Comparison of ENCODE assay signal across 1 cellular context in the genomic region with DNA sequence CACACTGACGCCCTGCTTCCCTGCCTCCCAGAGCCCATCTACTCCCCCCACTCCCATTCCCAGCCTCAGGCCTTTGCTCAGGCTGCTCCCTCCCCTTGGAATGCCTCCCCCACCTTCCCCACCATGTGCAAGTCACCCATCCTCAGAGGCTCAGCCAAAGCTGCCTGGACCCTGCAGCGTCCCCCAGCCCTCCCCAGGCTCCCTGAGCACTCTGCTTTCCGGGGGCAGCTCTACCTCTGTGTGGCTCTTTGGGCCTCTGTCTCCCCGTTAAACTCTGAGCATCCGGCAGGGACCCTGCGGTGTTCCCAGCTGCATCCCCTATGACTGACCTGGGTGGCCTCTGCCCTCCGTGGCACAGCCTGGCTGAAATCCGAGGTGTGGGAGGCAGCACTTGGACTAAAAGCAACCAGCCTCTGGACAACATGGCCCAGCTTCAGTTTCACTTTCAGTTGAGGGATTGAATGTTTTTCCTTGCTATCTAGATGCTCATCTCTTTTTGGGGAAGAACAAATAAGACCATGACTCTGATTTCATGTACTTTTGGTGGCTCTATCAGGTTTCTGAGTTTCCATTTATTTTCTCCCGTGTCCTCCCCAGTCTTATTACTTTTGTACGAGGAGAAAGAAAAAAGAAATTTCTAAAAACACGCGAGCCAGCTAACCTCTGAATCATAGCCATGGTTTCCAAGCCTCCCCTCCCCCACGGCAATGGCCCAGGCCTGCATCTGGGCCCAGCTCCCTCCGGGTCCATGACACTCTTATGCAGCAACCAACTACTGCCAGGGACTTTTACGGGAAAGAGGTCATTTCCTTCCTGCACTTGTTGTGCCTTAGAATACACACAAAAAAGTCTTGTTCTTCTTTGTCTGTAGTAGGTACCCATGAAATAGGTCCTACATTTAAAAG.
TF ChIP-seq lines count a peak whose summit lies in the region.

No MANE protein-coding gene starts in this region.

TF ChIP-seq in K562, 482 proteins besides CTCF, POLR2A, EP300 and RAD21 (continued from another document and continues in another):
- TF ChIP-seq, protein P1, sequence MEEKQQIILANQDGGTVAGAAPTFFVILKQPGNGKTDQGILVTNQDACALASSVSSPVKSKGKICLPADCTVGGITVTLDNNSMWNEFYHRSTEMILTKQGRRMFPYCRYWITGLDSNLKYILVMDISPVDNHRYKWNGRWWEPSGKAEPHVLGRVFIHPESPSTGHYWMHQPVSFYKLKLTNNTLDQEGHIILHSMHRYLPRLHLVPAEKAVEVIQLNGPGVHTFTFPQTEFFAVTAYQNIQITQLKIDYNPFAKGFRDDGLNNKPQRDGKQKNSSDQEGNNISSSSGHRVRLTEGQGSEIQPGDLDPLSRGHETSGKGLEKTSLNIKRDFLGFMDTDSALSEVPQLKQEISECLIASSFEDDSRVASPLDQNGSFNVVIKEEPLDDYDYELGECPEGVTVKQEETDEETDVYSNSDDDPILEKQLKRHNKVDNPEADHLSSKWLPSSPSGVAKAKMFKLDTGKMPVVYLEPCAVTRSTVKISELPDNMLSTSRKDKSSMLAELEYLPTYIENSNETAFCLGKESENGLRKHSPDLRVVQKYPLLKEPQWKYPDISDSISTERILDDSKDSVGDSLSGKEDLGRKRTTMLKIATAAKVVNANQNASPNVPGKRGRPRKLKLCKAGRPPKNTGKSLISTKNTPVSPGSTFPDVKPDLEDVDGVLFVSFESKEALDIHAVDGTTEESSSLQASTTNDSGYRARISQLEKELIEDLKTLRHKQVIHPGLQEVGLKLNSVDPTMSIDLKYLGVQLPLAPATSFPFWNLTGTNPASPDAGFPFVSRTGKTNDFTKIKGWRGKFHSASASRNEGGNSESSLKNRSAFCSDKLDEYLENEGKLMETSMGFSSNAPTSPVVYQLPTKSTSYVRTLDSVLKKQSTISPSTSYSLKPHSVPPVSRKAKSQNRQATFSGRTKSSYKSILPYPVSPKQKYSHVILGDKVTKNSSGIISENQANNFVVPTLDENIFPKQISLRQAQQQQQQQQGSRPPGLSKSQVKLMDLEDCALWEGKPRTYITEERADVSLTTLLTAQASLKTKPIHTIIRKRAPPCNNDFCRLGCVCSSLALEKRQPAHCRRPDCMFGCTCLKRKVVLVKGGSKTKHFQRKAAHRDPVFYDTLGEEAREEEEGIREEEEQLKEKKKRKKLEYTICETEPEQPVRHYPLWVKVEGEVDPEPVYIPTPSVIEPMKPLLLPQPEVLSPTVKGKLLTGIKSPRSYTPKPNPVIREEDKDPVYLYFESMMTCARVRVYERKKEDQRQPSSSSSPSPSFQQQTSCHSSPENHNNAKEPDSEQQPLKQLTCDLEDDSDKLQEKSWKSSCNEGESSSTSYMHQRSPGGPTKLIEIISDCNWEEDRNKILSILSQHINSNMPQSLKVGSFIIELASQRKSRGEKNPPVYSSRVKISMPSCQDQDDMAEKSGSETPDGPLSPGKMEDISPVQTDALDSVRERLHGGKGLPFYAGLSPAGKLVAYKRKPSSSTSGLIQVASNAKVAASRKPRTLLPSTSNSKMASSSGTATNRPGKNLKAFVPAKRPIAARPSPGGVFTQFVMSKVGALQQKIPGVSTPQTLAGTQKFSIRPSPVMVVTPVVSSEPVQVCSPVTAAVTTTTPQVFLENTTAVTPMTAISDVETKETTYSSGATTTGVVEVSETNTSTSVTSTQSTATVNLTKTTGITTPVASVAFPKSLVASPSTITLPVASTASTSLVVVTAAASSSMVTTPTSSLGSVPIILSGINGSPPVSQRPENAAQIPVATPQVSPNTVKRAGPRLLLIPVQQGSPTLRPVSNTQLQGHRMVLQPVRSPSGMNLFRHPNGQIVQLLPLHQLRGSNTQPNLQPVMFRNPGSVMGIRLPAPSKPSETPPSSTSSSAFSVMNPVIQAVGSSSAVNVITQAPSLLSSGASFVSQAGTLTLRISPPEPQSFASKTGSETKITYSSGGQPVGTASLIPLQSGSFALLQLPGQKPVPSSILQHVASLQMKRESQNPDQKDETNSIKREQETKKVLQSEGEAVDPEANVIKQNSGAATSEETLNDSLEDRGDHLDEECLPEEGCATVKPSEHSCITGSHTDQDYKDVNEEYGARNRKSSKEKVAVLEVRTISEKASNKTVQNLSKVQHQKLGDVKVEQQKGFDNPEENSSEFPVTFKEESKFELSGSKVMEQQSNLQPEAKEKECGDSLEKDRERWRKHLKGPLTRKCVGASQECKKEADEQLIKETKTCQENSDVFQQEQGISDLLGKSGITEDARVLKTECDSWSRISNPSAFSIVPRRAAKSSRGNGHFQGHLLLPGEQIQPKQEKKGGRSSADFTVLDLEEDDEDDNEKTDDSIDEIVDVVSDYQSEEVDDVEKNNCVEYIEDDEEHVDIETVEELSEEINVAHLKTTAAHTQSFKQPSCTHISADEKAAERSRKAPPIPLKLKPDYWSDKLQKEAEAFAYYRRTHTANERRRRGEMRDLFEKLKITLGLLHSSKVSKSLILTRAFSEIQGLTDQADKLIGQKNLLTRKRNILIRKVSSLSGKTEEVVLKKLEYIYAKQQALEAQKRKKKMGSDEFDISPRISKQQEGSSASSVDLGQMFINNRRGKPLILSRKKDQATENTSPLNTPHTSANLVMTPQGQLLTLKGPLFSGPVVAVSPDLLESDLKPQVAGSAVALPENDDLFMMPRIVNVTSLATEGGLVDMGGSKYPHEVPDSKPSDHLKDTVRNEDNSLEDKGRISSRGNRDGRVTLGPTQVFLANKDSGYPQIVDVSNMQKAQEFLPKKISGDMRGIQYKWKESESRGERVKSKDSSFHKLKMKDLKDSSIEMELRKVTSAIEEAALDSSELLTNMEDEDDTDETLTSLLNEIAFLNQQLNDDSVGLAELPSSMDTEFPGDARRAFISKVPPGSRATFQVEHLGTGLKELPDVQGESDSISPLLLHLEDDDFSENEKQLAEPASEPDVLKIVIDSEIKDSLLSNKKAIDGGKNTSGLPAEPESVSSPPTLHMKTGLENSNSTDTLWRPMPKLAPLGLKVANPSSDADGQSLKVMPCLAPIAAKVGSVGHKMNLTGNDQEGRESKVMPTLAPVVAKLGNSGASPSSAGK (IDR thresholded peaks at IDR 0.05), result no peak
- TF ChIP-seq STAT5A (IDR thresholded peaks at IDR 0.05; ENCODE audit: borderline replicate concordance, low read length) (no peak), YY1 (IDR thresholded peaks at IDR 0.05; ENCODE audit: borderline replicate concordance in 1 of 3, control insufficient read depth in 1 of 3, extremely low read depth in 1 of 3, insufficient read depth in 3 of 3, insufficient read length in 1 of 3, insufficient replicate concordance in 2 of 3, low read depth in 1 of 3, low read length in 2 of 3) (peak in 1 of 3 experiments; percentile 44), SIN3A (IDR thresholded peaks at IDR 0.05; ENCODE audit: borderline replicate concordance in 2 of 2, control insufficient read depth in 1 of 2, low read depth in 2 of 2, low read length in 2 of 2) (no peak), SRSF3 (IDR thresholded peaks at IDR 0.05; ENCODE audit: insufficient read depth, low read length) (no peak), ZNF445 (CRISPR knock-in tag; IDR thresholded peaks at IDR 0.05; ENCODE audit: low read depth) (no peak), NCOA2 (IDR thresholded peaks at IDR 0.05; ENCODE audit: partially characterized antibody in 2 of 2) (no peak), STAG1 (CRISPR knock-in tag; IDR thresholded peaks at IDR 0.05; ENCODE audit: borderline replicate concordance) (no peak), ZNF436 (CRISPR knock-in tag; IDR thresholded peaks at IDR 0.05) (no peak), DPF2 (IDR thresholded peaks at IDR 0.05) (peak; percentile 41; the same call in 1 of the 2 replicates), CHD2 (IDR thresholded peaks at IDR 0.05; ENCODE audit: low read depth, low read length) (no peak), ZZZ3 (IDR thresholded peaks at IDR 0.05) (no peak), MTA3 (IDR thresholded peaks at IDR 0.05; ENCODE audit: borderline replicate concordance) (no peak), SMARCE1 (IDR thresholded peaks at IDR 0.05) (0 out of 2 replicates have a peak, but pooled peaks have one; percentile 19), TGIF2 (CRISPR knock-in tag; IDR thresholded peaks at IDR 0.05) (no peak), CXXC5 (CRISPR knock-in tag; IDR thresholded peaks at IDR 0.05) (no peak), HEY1 (CRISPR knock-in tag; IDR thresholded peaks at IDR 0.05; ENCODE audit: borderline replicate concordance) (no peak), SETDB1 (IDR thresholded peaks at IDR 0.05; ENCODE audit: low read length) (no peak), ZBTB7A (IDR thresholded peaks at IDR 0.05; ENCODE audit: borderline replicate concordance, control insufficient read depth, low read depth, low read length) (no peak), FOSL1 (tag; conservative IDR thresholded peaks at IDR 0.05) (peak; percentile 62), RNF2 (IDR thresholded peaks at IDR 0.05) (no peak), ZNF551 (CRISPR knock-in tag; IDR thresholded peaks at IDR 0.05) (no peak), TBP (optimal IDR thresholded peaks at IDR 0.05; ENCODE audit: low read depth, low read length) (no peak), TCF3 (CRISPR knock-in tag; IDR thresholded peaks at IDR 0.05) (no peak), E2F4 (CRISPR knock-in tag; IDR thresholded peaks at IDR 0.05; ENCODE audit: low read depth) (no peak), ZSCAN29 (IDR thresholded peaks at IDR 0.05) (no peak), ZBTB12 (CRISPR knock-in tag; IDR thresholded peaks at IDR 0.05) (no peak), KLF10 (CRISPR knock-in tag; IDR thresholded peaks at IDR 0.05) (no peak), ZNF263 (CRISPR knock-in tag; IDR thresholded peaks at IDR 0.05; ENCODE audit: borderline replicate concordance) (no peak), IRF2 (CRISPR knock-in tag; IDR thresholded peaks at IDR 0.05) (peak; percentile 79; the same call in 1 of the 2 replicates)
- TF ChIP-seq, protein P2, sequence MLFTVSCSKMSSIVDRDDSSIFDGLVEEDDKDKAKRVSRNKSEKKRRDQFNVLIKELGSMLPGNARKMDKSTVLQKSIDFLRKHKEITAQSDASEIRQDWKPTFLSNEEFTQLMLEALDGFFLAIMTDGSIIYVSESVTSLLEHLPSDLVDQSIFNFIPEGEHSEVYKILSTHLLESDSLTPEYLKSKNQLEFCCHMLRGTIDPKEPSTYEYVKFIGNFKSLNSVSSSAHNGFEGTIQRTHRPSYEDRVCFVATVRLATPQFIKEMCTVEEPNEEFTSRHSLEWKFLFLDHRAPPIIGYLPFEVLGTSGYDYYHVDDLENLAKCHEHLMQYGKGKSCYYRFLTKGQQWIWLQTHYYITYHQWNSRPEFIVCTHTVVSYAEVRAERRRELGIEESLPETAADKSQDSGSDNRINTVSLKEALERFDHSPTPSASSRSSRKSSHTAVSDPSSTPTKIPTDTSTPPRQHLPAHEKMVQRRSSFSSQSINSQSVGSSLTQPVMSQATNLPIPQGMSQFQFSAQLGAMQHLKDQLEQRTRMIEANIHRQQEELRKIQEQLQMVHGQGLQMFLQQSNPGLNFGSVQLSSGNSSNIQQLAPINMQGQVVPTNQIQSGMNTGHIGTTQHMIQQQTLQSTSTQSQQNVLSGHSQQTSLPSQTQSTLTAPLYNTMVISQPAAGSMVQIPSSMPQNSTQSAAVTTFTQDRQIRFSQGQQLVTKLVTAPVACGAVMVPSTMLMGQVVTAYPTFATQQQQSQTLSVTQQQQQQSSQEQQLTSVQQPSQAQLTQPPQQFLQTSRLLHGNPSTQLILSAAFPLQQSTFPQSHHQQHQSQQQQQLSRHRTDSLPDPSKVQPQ (CRISPR knock-in tag; IDR thresholded peaks at IDR 0.05; ENCODE audit: borderline replicate concordance), result no peak
- TF ChIP-seq, protein P3, sequence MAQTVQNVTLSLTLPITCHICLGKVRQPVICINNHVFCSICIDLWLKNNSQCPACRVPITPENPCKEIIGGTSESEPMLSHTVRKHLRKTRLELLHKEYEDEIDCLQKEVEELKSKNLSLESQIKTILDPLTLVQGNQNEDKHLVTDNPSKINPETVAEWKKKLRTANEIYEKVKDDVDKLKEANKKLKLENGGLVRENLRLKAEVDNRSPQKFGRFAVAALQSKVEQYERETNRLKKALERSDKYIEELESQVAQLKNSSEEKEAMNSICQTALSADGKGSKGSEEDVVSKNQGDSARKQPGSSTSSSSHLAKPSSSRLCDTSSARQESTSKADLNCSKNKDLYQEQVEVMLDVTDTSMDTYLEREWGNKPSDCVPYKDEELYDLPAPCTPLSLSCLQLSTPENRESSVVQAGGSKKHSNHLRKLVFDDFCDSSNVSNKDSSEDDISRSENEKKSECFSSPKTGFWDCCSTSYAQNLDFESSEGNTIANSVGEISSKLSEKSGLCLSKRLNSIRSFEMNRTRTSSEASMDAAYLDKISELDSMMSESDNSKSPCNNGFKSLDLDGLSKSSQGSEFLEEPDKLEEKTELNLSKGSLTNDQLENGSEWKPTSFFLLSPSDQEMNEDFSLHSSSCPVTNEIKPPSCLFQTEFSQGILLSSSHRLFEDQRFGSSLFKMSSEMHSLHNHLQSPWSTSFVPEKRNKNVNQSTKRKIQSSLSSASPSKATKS (CRISPR knock-in tag; IDR thresholded peaks at IDR 0.05), result no peak
- TF ChIP-seq, protein P4, sequence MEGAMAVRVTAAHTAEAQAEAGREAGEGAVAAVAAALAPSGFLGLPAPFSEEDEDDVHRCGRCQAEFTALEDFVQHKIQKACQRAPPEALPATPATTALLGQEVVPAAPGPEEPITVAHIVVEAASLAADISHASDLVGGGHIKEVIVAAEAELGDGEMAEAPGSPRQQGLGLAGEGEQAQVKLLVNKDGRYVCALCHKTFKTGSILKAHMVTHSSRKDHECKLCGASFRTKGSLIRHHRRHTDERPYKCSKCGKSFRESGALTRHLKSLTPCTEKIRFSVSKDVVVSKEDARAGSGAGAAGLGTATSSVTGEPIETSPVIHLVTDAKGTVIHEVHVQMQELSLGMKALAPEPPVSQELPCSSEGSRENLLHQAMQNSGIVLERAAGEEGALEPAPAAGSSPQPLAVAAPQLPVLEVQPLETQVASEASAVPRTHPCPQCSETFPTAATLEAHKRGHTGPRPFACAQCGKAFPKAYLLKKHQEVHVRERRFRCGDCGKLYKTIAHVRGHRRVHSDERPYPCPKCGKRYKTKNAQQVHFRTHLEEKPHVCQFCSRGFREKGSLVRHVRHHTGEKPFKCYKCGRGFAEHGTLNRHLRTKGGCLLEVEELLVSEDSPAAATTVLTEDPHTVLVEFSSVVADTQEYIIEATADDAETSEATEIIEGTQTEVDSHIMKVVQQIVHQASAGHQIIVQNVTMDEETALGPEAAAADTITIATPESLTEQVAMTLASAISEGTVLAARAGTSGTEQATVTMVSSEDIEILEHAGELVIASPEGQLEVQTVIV (CRISPR knock-in tag; IDR thresholded peaks at IDR 0.05; ENCODE audit: borderline replicate concordance), result no peak
